ENCODE assay signal across 22 cellular contexts in genomic region chr2:44826601-44827000, GRCh38.
"Had no signal": no experiment of that assay in that cellular context is flagged by ENCODE, and none has a peak within 500 bp of the region (broad histone marks: within the 10 kb centered on the region; RNA-seq: fewer than 3 reads in every experiment).

No MANE protein-coding gene starts in this region.

- H3K4me3 ChIP-seq: dorsolateral prefrontal cortex, lung, prostate gland, right atrium auricular region, smooth muscle cell, suprapubic skin, transverse colon, upper lobe of right lung, uterus had no signal

- ATAC-seq: left lobe of liver; natural killer cell treated with Interleukin-12 subunit alpha and Interleukin-12 subunit beta and Interleukin-15 and Interleukin-18, amount 100 ng/mL, for 72 hours; sciatic nerve; stimulated activated naive CD8-positive, alpha-beta T cell treated with anti-CD3 and anti-CD28 coated beads, Interleukin-15, amount 100 ng/mL, for 72 hours; upper lobe of right lung had no signal

- H3K9me3 ChIP-seq: prostate gland, right atrium auricular region, suprapubic skin, transverse colon, upper lobe of right lung, uterus had no signal

- DNase-seq: dorsolateral prefrontal cortex; effector CD4-positive, alpha-beta T cell; head of caudate nucleus; kidney; nucleus accumbens; stimulated activated CD4-positive, alpha-beta T cell treated with anti-CD3 and anti-CD28 coated beads, Interleukin-12 subunit alpha, Interleukin-12 subunit beta, amount 100 ng/mL, for 4 hours; stimulated activated CD4-positive, alpha-beta T cell treated with anti-CD3 and anti-CD28 coated beads, Interleukin-1b, Interleukin-23, amount 100 ng/mL, for 48 hours; stimulated activated CD4-positive, alpha-beta T cell treated with anti-CD3 and anti-CD28 coated beads, Interleukin-4, amount 100 ng/mL, for 1 hour; stimulated activated CD8-positive, alpha-beta memory T cell treated with anti-CD3 and anti-CD28 coated beads, Interleukin-4, amount 100 ng/mL, for 48 hours; stimulated activated naive CD4-positive, alpha-beta T cell; stimulated activated naive CD8-positive, alpha-beta T cell treated with anti-CD3 and anti-CD28 coated beads, Interleukin-15, amount 100 ng/mL, for 72 hours; transverse colon; upper lobe of right lung; uterus had no signal

- H3K4me2 ChIP-seq: smooth muscle cell had no signal

- H3K27ac ChIP-seq: dorsolateral prefrontal cortex, prostate gland, right atrium auricular region, suprapubic skin, upper lobe of right lung, uterus had no signal

- H3K27me3 ChIP-seq: right atrium auricular region, transverse colon, uterus had no signal

- H3K36me3 ChIP-seq: prostate gland, right atrium auricular region, suprapubic skin, transverse colon, upper lobe of right lung, uterus had no signal

- H3K4me1 ChIP-seq: prostate gland, right atrium auricular region, suprapubic skin, upper lobe of right lung, uterus had no signal
